In the genomic region with DNA sequence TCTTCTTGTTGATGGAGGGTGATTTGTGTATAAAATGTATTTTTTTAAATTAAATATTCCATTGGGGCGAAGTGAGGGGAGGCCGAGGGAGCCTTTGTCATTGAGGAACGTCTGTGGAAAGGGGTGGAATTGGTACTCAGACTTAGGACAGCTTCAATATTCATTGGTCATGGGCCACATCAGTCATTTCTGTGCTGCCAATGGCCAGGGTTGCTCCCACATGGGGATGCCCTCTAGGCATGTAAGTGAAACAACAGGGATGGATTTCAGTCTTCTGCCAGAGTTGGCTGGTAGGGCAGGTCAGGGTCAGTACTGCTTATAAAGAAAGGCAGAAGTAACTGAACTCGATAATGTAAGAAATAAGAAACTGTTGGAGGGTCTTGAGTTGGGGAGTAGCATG, we compare ENCODE assay signal across 26 cellular contexts. TPM values are rescaled to one million over a fixed set of nuclear protein-coding genes. Genes with fewer than 3 reads are reported as not detected.
A peak's percentile ranks its signal among the peaks of the same experiment; 100 is the strongest.
DNase-seq lines count a peak whose midpoint lies in the region; ATAC-seq, FAIRE-seq and TF ChIP-seq lines count a peak whose summit lies in the region.
"Had no signal": no experiment of that assay in that cellular context is flagged by ENCODE, and none has a peak within 500 bp of the region (broad histone marks: within the 10 kb centered on the region; RNA-seq: fewer than 3 reads in every experiment).

No MANE protein-coding gene starts in this region.

- H4K5ac ChIP-seq in H1 (ENCODE audit: insufficient read length, low read depth, low read length) = no peak overlapping the region

- no peaks in the 10 kb centered on the region for H3K79me2 ChIP-seq in H1 (ENCODE audit: control insufficient read depth in 1 of 2, insufficient read depth in 2 of 2, low read length in 2 of 2)

- H2BK120ac ChIP-seq in H1 (replicated peaks; ENCODE audit: low read depth, low read length) = peak overlapping the region; percentile 56

- H3K27me3 ChIP-seq in H1 (replicated peaks in 1 of 4; ENCODE audit: control insufficient read depth in 3 of 4, extremely low read depth in 1 of 4, insufficient read depth in 3 of 4, low read length in 3 of 4) = no peaks in the 10 kb centered on the region; a peak in 1 of 7 replicates
- H3K27me3 ChIP-seq: esophagus muscularis mucosa, Peyer's patch had no signal

- no peak overlapping the region for H3K4me2 ChIP-seq in H1 (ENCODE audit: insufficient read depth in 1 of 2, low read depth in 2 of 2, low read length in 2 of 2)
- H3K4me2 ChIP-seq: KMS-11 had no signal

- DNase-seq in ELF-1 (ENCODE audit: low read depth, low spot score) (peak; percentile 36), M059J (ENCODE audit: low read depth) (peak; percentile 73), H1 (ENCODE audit: low read depth in 1 of 2, low spot score in 2 of 2) (no peak), mesenteric fat pad (ENCODE audit: low spot score) (peak; percentile 47), NCI-H1417 (lab: John Stamatoyannopoulos, UW) (no peak), cerebellar nuclear complex (lab: John Stamatoyannopoulos, UW) (no peak), mucosa of descending colon (no peak)
- no peak for DNase-seq in activated T-cell treated with anti-CD3 and anti-CD28 coated beads, Interleukin-2, amount 50 U/mL, for 1 hour
- DNase-seq: activated CD4-positive, CD25-positive, alpha-beta regulatory T cell; activated CD8-positive, alpha-beta T cell treated with anti-CD3 and anti-CD28 coated beads, Interleukin-2, amount 10 ng/mL, durations not matched to agents 7 days and 5 days; activated naive CD4-positive, alpha-beta T cell treated with anti-CD3 and anti-CD28 coated beads, Interleukin-2, amount 50 U/mL, for 16 hours; activated T-cell treated with anti-CD3 and anti-CD28 coated beads, Interleukin-2, amount 50 U/mL, for 48 hours; AML-193; COR-L47; DND-41; effector CD4-positive, alpha-beta T cell; NCI-H1092 treated with DMSO at 0.1 percent for 48 hours; NCI-H2081 treated with DMSO at 0.1 percent for 48 hours; stimulated activated naive CD4-positive, alpha-beta T cell; T-helper 9 cell; transverse colon had no signal

- H2AK5ac ChIP-seq in H1 (ENCODE audit: low read depth, low read length) = no peak overlapping the region

- H2BK12ac ChIP-seq in H1 (ENCODE audit: low read depth, low read length) = no peak overlapping the region

- no peak overlapping the region for H3K14ac ChIP-seq in H1 (ENCODE audit: insufficient read length)

- H2AFZ ChIP-seq in H1 (ENCODE audit: low read length) = no peak overlapping the region

- no peak for ATAC-seq in mucosa of descending colon
- ATAC-seq: activated CD8-positive, alpha-beta T cell treated with anti-CD3 and anti-CD28 coated beads, Interleukin-2, amount 10 ng/mL, durations not matched to agents 7 days and 5 days; left lobe of liver had no signal

- H3K27ac ChIP-seq in H1 (ENCODE audit: low read depth, low read length) = no peak overlapping the region
- H3K27ac ChIP-seq: esophagus muscularis mucosa, KMS-11, Peyer's patch, transverse colon had no signal

- no peaks in the 10 kb centered on the region for H4K20me1 ChIP-seq in H1 (replicated peaks in 1 of 2; ENCODE audit: control insufficient read depth in 1 of 2, insufficient read depth in 2 of 2, low read length in 2 of 2)

- no peak overlapping the region for H4K8ac ChIP-seq in H1 (ENCODE audit: extremely low read depth, insufficient read depth, low read length)

- H2BK5ac ChIP-seq in H1 (ENCODE audit: low read depth, low read length) = no peak overlapping the region

- H3K36me3 ChIP-seq in H1 (ENCODE audit: control insufficient read depth in 2 of 4, insufficient read depth in 4 of 4, low read length in 3 of 4) = no peaks in the 10 kb centered on the region
- no peaks in the 10 kb centered on the region for H3K36me3 ChIP-seq in mucosa of descending colon (ENCODE audit: low read depth)
- H3K36me3 ChIP-seq: esophagus muscularis mucosa, Peyer's patch, transverse colon had no signal

- H3K4me1 ChIP-seq in H1 (replicated peaks in 1 of 4; ENCODE audit: control insufficient read depth in 3 of 4, insufficient read depth in 4 of 4, low read length in 3 of 4) (peaks cover 3 to 7% (median 4%) of the 10 kb centered on the region in 4 experiments; a peak in 5 of 7 replicates), mucosa of descending colon (ENCODE audit: low read depth) (peaks cover 20% of the 10 kb centered on the region)

- H3K23ac ChIP-seq in H1 (ENCODE audit: insufficient read length) = no peak overlapping the region

- H3K9ac ChIP-seq in H1 (replicated peaks in 1 of 4; ENCODE audit: extremely low read depth in 1 of 4, low read depth in 3 of 4, low read length in 3 of 4) = no peak overlapping the region
- H3K9ac ChIP-seq: KMS-11 had no signal

- CTCF ChIA-PET in H1 (lab: Charles Lee; ENCODE audit: partially characterized antibody) = interaction anchor here (1.2 to 5.0 kb wide), 4 partner anchors 11 to 29 kb away, joined by 3 to 30 read pairs (median 15); no protein-coding TSS in a partner anchor

- no peak overlapping the region for H3K18ac ChIP-seq in H1 (ENCODE audit: extremely low read depth, low read length)

- H3K4ac ChIP-seq in H1 (replicated peaks; ENCODE audit: insufficient read length, low read depth, low read length) = no peak overlapping the region

- H3K4me3 ChIP-seq in H1 (ENCODE audit: extremely low read depth in 1 of 4, insufficient read depth in 2 of 4, low read depth in 3 of 4, low read length in 4 of 4) (no peak overlapping the region), mucosa of descending colon (no peak overlapping the region)
- H3K4me3 ChIP-seq: esophagus muscularis mucosa, Peyer's patch, transverse colon had no signal

- no peak for TF ChIP-seq CTCF in H1 (IDR thresholded peaks at IDR 0.05; ENCODE audit: control extremely low read depth in 1 of 3, insufficient read depth in 1 of 3, low read depth in 1 of 3, low read length in 3 of 3)
- no peak for TF ChIP-seq CTCF in mucosa of descending colon (IDR thresholded peaks at IDR 0.05)

- H4K91ac ChIP-seq in H1 (replicated peaks; ENCODE audit: insufficient read length, low read length) = no peak overlapping the region

- TF ChIP-seq POLR2A in H1 (IDR thresholded peaks at IDR 0.05; ENCODE audit: control extremely low read depth in 1 of 2, low read depth in 2 of 2, low read length in 2 of 2) = no peak

- 83% methylated on average over 4 of the region's 4 CpGs; no CpG with 5 or more reads in 1 of the 2 experiments for WGBS in H1 (ENCODE audit: extremely low coverage in 1 of 2, insufficient coverage in 1 of 2, insufficient read length in 1 of 2, insufficient replicate concordance in 2 of 2, low coverage in 1 of 2, low lambda C conversion rate in 2 of 2, missing lambda C conversion rate in 1 of 2), 2 experiments

- no peak for TF ChIP-seq EP300 in H1 (IDR thresholded peaks at IDR 0.05; ENCODE audit: borderline replicate concordance in 1 of 2, low read depth in 2 of 2, low read length in 2 of 2)

- no peaks in the 10 kb centered on the region for H3K79me1 ChIP-seq in H1 (ENCODE audit: low read depth, low read length)

- no peaks in the 10 kb centered on the region; the same call in 1 of the 2 replicates for H3K23me2 ChIP-seq in H1 (ENCODE audit: low read depth, low read length)

- H3K9me3 ChIP-seq in H1 (ENCODE audit: insufficient read depth in 2 of 2, low read depth in 1 of 2, low read length in 1 of 2) = no peaks in the 10 kb centered on the region
- H3K9me3 ChIP-seq in mucosa of descending colon = no peaks in the 10 kb centered on the region
- H3K9me3 ChIP-seq: esophagus muscularis mucosa, Peyer's patch, transverse colon had no signal

- no peak overlapping the region for H3K56ac ChIP-seq in H1 (replicated peaks; ENCODE audit: insufficient read length, low read depth, low read length)

- intact Hi-C loops in mucosa of descending colon (cut with DNase I, micrococcal nuclease) = no loop called here

- H2BK20ac ChIP-seq in H1 (ENCODE audit: low read length) = no peak overlapping the region

- POLR2A ChIA-PET in H1 (lab: Charles Lee; ENCODE audit: partially characterized antibody) = no interaction called here

- FAIRE-seq in H1 (lab: Jason Lieb, UNC) = no peak

- TF ChIP-seq RAD21 in H1 (IDR thresholded peaks at IDR 0.05 in 1 of 2, conservative IDR thresholded peaks at IDR 0.05 in 1 of 2; ENCODE audit: low read depth in 2 of 2, low read length in 2 of 2) = no peak

- H2BK15ac ChIP-seq in H1 (ENCODE audit: low read length) = peak overlapping the region; percentile 40; the same call in 1 of the 2 replicates

TF ChIP-seq in H1, 55 proteins besides CTCF, POLR2A, EP300 and RAD21:
- no peak for TF ChIP-seq PHF8 (conservative IDR thresholded peaks at IDR 0.05; ENCODE audit: low read depth, low read length)
- TF ChIP-seq SP1 (IDR thresholded peaks at IDR 0.05; ENCODE audit: low read depth, low read length) = 0 out of 2 replicates have a peak, but pooled peaks have one; percentile 45

RNA-seq across cellular contexts. Expression of a gene that starts 47.2 kb away (rescaled TPM):
- total RNA-seq in M059J (2014; rRNA removed; shearing (Covaris generic)) = 4.5 and 19.9 TPM in 2 replicates
- 0.58 and 0.73 TPM in 2 replicates for total RNA-seq in H1 (2021; fragmentation: NEBNext Ultra II Directional; extraction: Animal tissue kit (Norgen Biotek cat#: 25700))
- polyA plus RNA-seq in H1 (2011; rRNA removed) = 0.52 and 0.54 TPM in 2 replicates
- 0.63 TPM for polyA plus RNA-seq in H1 (2011; cell fraction: cytosol; rRNA removed)
- 1.5 TPM for polyA plus RNA-seq in H1 (2011; cell fraction: nucleus; rRNA removed)
- 0.19 to 0.70 TPM (median 0.36 TPM) in 4 replicates for polyA plus RNA-seq in H1 (2012, experiment 1 of 2)
- 0.28 TPM for polyA plus RNA-seq in H1 (2012, experiment 2 of 2)
- polyA plus RNA-seq in H1 (2013, experiment 1 of 2) = 0.61 TPM
- 0.39 TPM for polyA plus RNA-seq in H1 (2013, experiment 2 of 2)
- 0.09 and 0.15 TPM in 2 replicates for polyA minus RNA-seq in H1 (2011; rRNA and poly(A)+ RNA removed)
- not detected for polyA minus RNA-seq in H1 (2011; cell fraction: cytosol; rRNA and poly(A)+ RNA removed)
- 0.80 TPM for polyA minus RNA-seq in H1 (2011; cell fraction: nucleus; rRNA and poly(A)+ RNA removed)
- 0.13 TPM for total RNA-seq in mesenteric fat pad
- 10 to 100 TPM; 15.9 to 68.7 (median 42.9) TPM for total RNA-seq in mucosa of descending colon
- total RNA-seq: NCI-H460 had no signal

Comparison
In these comparisons a context has a peak if more than half of its experiments do, and no peak if none do; other contexts are left out.
1. DNase-seq: peak in ELF-1 (single experiment), M059J (single experiment) and mesenteric fat pad (single experiment); none in H1 (0 of 2), NCI-H1417 (0 of 3), cerebellar nuclear complex (0 of 2), mucosa of descending colon (0 of 3) and activated T-cell treated with anti-CD3 and anti-CD28 coated beads, Interleukin-2, amount 50 U/mL, for 1 hour (single experiment).